ENCODE assay signal across 1 cellular context in the genomic region with DNA sequence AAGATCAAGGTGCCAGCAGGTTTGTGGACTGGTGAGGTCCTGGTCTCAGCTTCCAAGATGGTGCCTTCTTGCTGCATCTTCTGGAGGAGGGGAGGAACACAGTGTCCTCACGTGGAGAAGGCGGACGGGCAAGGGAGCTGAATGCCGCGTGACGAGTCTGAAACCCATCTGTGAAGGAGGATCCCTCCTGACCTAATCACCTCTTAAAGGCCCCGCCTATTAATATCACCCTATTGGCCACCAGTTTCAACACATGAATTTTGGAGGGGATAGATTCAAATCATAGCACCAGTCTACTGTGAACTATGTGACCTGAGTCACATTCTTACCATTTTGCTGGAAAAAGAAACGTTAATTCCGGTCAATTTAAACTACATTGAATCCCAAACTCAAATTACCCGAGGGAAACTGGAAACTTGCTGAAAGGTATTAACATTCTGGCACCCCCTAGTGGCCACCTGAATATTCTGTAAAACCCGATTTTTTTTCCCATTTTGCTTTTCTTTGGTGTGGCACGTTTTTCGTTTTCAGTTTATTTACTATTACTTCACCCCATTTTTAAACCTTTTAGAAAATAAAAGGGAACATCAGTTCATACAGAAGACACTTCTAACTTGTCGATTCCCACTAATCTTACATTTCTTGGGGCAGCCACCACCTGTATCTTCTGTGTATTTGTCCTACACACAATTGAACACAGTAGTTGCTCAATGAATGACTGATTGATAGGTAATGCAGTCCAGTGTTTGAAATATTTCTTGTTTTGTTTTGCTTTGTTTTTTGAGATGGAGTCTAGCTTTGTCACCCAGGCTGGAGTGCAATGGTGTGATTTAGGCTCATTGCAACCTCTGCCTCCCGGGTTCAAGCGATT.
TF ChIP-seq lines count a peak whose summit lies in the region.

No MANE protein-coding gene starts in this region.

TF ChIP-seq in HepG2, 621 proteins besides CTCF, POLR2A, EP300 and RAD21 (continues in another document):
- TF ChIP-seq GATAD2A (CRISPR knock-in tag; IDR thresholded peaks at IDR 0.05), result peak; percentile 46; the same call in 1 of the 2 replicates
- TF ChIP-seq ETV5 (CRISPR knock-in tag; IDR thresholded peaks at IDR 0.05; ENCODE audit: borderline replicate concordance), result no peak
- TF ChIP-seq FLYWCH1 (CRISPR knock-in tag; IDR thresholded peaks at IDR 0.05), result no peak
- peak; percentile 41 for TF ChIP-seq ASH2L (IDR thresholded peaks at IDR 0.05; ENCODE audit: insufficient read length, low read depth, low read length)
- 0 out of 2 replicates have a peak, but pooled peaks have one; percentile 49 for TF ChIP-seq ZNF784 (CRISPR knock-in tag; IDR thresholded peaks at IDR 0.05; ENCODE audit: borderline replicate concordance)
- peak; percentile 35; the same call in 1 of the 2 replicates for TF ChIP-seq ZNF598 (CRISPR knock-in tag; IDR thresholded peaks at IDR 0.05; ENCODE audit: borderline replicate concordance)
- no peak for TF ChIP-seq ZNF503 (CRISPR knock-in tag; IDR thresholded peaks at IDR 0.05)
- TF ChIP-seq ZNF3 (CRISPR knock-in tag; IDR thresholded peaks at IDR 0.05), result no peak
- peak; percentile 52; the same call in 1 of the 2 replicates for TF ChIP-seq SP4 (CRISPR knock-in tag; IDR thresholded peaks at IDR 0.05)
- TF ChIP-seq ZNF878 (CRISPR knock-in tag; IDR thresholded peaks at IDR 0.05), result no peak
- TF ChIP-seq STAG1 (CRISPR knock-in tag; IDR thresholded peaks at IDR 0.05), result peak; percentile 76
- TF ChIP-seq HDAC6 (IDR thresholded peaks at IDR 0.05; ENCODE audit: low read depth, low read length), result no peak
- no peak for TF ChIP-seq FOSL1 (CRISPR knock-in tag; IDR thresholded peaks at IDR 0.05; ENCODE audit: borderline replicate concordance)
- no peak for TF ChIP-seq BRD4 (CRISPR knock-in tag; IDR thresholded peaks at IDR 0.05)
- TF ChIP-seq ZNF33A (CRISPR knock-in tag; IDR thresholded peaks at IDR 0.05; ENCODE audit: borderline replicate concordance), result no peak
- peak; percentile 77 for TF ChIP-seq SMC3 (IDR thresholded peaks at IDR 0.05; ENCODE audit: low read length)
- 0 out of 2 replicates have a peak, but pooled peaks have one; percentile 38 for TF ChIP-seq TARDBP (CRISPR knock-in tag; IDR thresholded peaks at IDR 0.05)
- TF ChIP-seq, protein P1, sequence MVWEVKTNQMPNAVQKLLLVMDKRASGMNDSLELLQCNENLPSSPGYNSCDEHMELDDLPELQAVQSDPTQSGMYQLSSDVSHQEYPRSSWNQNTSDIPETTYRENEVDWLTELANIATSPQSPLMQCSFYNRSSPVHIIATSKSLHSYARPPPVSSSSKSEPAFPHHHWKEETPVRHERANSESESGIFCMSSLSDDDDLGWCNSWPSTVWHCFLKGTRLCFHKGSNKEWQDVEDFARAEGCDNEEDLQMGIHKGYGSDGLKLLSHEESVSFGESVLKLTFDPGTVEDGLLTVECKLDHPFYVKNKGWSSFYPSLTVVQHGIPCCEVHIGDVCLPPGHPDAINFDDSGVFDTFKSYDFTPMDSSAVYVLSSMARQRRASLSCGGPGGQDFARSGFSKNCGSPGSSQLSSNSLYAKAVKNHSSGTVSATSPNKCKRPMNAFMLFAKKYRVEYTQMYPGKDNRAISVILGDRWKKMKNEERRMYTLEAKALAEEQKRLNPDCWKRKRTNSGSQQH (CRISPR knock-in tag; IDR thresholded peaks at IDR 0.05; ENCODE audit: low read depth), result no peak
- TF ChIP-seq, protein P2, sequence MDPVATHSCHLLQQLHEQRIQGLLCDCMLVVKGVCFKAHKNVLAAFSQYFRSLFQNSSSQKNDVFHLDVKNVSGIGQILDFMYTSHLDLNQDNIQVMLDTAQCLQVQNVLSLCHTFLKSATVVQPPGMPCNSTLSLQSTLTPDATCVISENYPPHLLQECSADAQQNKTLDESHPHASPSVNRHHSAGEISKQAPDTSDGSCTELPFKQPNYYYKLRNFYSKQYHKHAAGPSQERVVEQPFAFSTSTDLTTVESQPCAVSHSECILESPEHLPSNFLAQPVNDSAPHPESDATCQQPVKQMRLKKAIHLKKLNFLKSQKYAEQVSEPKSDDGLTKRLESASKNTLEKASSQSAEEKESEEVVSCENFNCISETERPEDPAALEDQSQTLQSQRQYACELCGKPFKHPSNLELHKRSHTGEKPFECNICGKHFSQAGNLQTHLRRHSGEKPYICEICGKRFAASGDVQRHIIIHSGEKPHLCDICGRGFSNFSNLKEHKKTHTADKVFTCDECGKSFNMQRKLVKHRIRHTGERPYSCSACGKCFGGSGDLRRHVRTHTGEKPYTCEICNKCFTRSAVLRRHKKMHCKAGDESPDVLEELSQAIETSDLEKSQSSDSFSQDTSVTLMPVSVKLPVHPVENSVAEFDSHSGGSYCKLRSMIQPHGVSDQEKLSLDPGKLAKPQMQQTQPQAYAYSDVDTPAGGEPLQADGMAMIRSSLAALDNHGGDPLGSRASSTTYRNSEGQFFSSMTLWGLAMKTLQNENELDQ (CRISPR knock-in tag; IDR thresholded peaks at IDR 0.05; ENCODE audit: borderline replicate concordance), result no peak
- TF ChIP-seq, protein P3, sequence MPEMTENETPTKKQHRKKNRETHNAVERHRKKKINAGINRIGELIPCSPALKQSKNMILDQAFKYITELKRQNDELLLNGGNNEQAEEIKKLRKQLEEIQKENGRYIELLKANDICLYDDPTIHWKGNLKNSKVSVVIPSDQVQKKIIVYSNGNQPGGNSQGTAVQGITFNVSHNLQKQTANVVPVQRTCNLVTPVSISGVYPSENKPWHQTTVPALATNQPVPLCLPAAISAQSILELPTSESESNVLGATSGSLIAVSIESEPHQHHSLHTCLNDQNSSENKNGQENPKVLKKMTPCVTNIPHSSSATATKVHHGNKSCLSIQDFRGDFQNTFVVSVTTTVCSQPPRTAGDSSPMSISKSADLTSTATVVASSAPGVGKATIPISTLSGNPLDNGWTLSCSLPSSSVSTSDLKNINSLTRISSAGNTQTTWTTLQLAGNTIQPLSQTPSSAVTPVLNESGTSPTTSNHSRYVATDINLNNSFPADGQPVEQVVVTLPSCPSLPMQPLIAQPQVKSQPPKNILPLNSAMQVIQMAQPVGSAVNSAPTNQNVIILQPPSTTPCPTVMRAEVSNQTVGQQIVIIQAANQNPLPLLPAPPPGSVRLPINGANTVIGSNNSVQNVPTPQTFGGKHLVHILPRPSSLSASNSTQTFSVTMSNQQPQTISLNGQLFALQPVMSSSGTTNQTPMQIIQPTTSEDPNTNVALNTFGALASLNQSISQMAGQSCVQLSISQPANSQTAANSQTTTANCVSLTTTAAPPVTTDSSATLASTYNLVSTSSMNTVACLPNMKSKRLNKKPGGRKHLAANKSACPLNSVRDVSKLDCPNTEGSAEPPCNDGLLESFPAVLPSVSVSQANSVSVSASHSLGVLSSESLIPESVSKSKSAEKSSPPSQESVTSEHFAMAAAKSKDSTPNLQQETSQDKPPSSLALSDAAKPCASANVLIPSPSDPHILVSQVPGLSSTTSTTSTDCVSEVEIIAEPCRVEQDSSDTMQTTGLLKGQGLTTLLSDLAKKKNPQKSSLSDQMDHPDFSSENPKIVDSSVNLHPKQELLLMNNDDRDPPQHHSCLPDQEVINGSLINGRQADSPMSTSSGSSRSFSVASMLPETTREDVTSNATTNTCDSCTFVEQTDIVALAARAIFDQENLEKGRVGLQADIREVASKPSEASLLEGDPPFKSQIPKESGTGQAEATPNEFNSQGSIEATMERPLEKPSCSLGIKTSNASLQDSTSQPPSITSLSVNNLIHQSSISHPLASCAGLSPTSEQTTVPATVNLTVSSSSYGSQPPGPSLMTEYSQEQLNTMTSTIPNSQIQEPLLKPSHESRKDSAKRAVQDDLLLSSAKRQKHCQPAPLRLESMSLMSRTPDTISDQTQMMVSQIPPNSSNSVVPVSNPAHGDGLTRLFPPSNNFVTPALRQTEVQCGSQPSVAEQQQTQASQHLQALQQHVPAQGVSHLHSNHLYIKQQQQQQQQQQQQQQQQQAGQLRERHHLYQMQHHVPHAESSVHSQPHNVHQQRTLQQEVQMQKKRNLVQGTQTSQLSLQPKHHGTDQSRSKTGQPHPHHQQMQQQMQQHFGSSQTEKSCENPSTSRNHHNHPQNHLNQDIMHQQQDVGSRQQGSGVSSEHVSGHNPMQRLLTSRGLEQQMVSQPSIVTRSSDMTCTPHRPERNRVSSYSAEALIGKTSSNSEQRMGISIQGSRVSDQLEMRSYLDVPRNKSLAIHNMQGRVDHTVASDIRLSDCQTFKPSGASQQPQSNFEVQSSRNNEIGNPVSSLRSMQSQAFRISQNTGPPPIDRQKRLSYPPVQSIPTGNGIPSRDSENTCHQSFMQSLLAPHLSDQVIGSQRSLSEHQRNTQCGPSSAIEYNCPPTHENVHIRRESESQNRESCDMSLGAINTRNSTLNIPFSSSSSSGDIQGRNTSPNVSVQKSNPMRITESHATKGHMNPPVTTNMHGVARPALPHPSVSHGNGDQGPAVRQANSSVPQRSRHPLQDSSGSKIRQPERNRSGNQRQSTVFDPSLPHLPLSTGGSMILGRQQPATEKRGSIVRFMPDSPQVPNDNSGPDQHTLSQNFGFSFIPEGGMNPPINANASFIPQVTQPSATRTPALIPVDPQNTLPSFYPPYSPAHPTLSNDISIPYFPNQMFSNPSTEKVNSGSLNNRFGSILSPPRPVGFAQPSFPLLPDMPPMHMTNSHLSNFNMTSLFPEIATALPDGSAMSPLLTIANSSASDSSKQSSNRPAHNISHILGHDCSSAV (CRISPR knock-in tag; IDR thresholded peaks at IDR 0.05; ENCODE audit: borderline replicate concordance), result no peak
- peak; percentile 24; the same call in 1 of the 2 replicates for TF ChIP-seq ZNF547 (CRISPR knock-in tag; IDR thresholded peaks at IDR 0.05)
- no peak for TF ChIP-seq ZNF367 (CRISPR knock-in tag; IDR thresholded peaks at IDR 0.05; ENCODE audit: borderline replicate concordance)
- no peak for TF ChIP-seq ZNF546 (CRISPR knock-in tag; conservative IDR thresholded peaks at IDR 0.05)
- TF ChIP-seq, protein P4, sequence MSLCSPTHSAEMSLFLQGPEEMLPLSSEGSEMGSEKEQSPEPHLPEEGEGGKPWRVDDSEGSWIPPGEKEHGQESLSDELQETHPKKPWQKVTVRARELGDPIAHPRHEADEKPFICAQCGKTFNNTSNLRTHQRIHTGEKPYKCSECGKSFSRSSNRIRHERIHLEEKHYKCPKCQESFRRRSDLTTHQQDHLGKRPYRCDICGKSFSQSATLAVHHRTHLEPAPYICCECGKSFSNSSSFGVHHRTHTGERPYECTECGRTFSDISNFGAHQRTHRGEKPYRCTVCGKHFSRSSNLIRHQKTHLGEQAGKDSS (CRISPR knock-in tag; IDR thresholded peaks at IDR 0.05; ENCODE audit: borderline replicate concordance, low read depth), result no peak
- no peak for TF ChIP-seq KLF15 (CRISPR knock-in tag; IDR thresholded peaks at IDR 0.05; ENCODE audit: borderline replicate concordance)
- TF ChIP-seq ZFP82 (CRISPR knock-in tag; IDR thresholded peaks at IDR 0.05; ENCODE audit: borderline replicate concordance), result no peak
- 0 out of 4 replicates have a peak, but pooled peaks of 1 of the 2 experiments have one; percentile 22 for TF ChIP-seq HMGXB4 (CRISPR knock-in tag; IDR thresholded peaks at IDR 0.05; ENCODE audit: borderline replicate concordance in 1 of 2, low read depth in 1 of 2)
- TF ChIP-seq GLI4 (CRISPR knock-in tag; IDR thresholded peaks at IDR 0.05; ENCODE audit: borderline replicate concordance), result peak; percentile 44; the same call in 1 of the 2 replicates
- TF ChIP-seq PLRG1 (conservative IDR thresholded peaks at IDR 0.05), result no peak
- TF ChIP-seq MBNL3 (CRISPR knock-in tag; conservative IDR thresholded peaks at IDR 0.05), result no peak
- no peak; the same call in 1 of the 2 replicates for TF ChIP-seq ZNF567 (CRISPR knock-in tag; IDR thresholded peaks at IDR 0.05; ENCODE audit: borderline replicate concordance)
- no peak for TF ChIP-seq MAX (IDR thresholded peaks at IDR 0.05)
- no peak for TF ChIP-seq ZNF614 (CRISPR knock-in tag; IDR thresholded peaks at IDR 0.05; ENCODE audit: borderline replicate concordance)
- no peak for TF ChIP-seq ZNF746 (CRISPR knock-in tag; IDR thresholded peaks at IDR 0.05)
- TF ChIP-seq ZNF766 (CRISPR knock-in tag; IDR thresholded peaks at IDR 0.05; ENCODE audit: borderline replicate concordance), result no peak
- TF ChIP-seq MYNN (CRISPR knock-in tag; IDR thresholded peaks at IDR 0.05; ENCODE audit: low read depth), result no peak
- TF ChIP-seq, protein P5, sequence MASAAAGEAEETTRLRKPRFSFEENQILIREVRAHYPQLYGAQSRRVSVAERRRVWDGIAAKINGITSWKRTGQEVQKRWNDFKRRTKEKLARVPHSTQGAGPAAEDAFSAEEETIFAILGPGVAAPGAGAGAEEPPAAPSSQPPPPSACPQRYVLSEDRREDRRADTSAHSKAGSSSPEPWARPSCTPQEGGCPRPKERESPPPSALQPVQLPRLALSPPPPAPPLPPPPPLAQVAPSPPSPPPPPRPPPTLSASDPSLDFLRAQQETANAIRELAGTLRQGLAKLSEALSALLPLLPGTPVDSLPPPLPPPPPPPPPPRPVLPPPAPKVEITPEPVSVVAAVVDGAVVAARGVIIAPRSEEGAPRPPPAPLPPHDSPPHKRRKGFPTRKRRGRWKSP (CRISPR knock-in tag; IDR thresholded peaks at IDR 0.05), result no peak
- TF ChIP-seq NAIF1 (CRISPR knock-in tag; IDR thresholded peaks at IDR 0.05; ENCODE audit: borderline replicate concordance), result no peak
